17 cellular contexts compared by ENCODE assay signal in the genomic region with DNA sequence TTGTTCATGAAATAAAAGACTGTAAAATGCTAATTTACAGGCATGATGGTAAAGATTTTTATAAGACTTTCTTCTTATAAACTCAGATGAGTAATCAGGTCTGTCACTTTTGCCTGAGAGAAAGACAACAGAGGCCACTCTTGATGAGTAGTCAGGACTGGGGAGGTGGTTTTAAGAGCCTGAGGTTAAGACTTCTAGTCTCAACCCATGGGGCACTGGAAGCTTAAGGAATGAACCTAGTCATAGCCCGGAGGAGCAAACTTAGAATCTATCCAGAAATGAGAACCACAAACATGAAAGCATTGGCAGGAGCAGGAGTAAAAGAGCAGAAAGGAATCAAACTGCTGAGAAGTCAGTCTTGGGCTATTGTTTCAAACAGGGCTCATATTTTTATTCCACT.
DNase-seq lines count a peak whose midpoint lies in the region; ATAC-seq and TF ChIP-seq lines count a peak whose summit lies in the region.
"Had no signal": no experiment of that assay in that cellular context is flagged by ENCODE, and none has a peak within 500 bp of the region (broad histone marks: within the 10 kb centered on the region; RNA-seq: fewer than 3 reads in every experiment).

No MANE protein-coding gene starts in this region.

- no peak for TF ChIP-seq CTCF in AG10803 (conservative IDR thresholded peaks at IDR 0.05; ENCODE audit: low read length)
- no peak for TF ChIP-seq CTCF in esophagus muscularis mucosa (IDR thresholded peaks at IDR 0.05)

- no peak for ATAC-seq in HG02870 (IDR thresholded peaks at IDR 0.05; ENCODE audit: unreplicated experiment)

- H3K27me3 ChIP-seq in esophagus muscularis mucosa = no peaks in the 10 kb centered on the region

- intact Hi-C loops in esophagus muscularis mucosa (cut with DNase I) = no loop called here

- no peaks in the 10 kb centered on the region for H3K36me3 ChIP-seq in esophagus muscularis mucosa

- TF ChIP-seq EP300 in esophagus muscularis mucosa (IDR thresholded peaks at IDR 0.05) = no peak

- no peak overlapping the region for H3K4me3 ChIP-seq in AG10803 (ENCODE audit: low read length)
- no peak overlapping the region for H3K4me3 ChIP-seq in esophagus muscularis mucosa

- peak; percentile 2 for DNase-seq in AG10803 (ENCODE audit: low read depth)
- peak; percentile 0 for DNase-seq in M059J (ENCODE audit: low read depth)
- DNase-seq in astrocyte of the hippocampus (ENCODE audit: low read depth, low spot score) = peak; percentile 58
- DNase-seq in myocyte (ENCODE audit: low read depth) = peak; percentile 48
- DNase-seq in NCI-H2081 treated with DMSO at 0.1 percent for 48 hours (lab: John Stamatoyannopoulos, UW) = no peak
- DNase-seq in SK-N-DZ (ENCODE audit: low spot score) = no peak
- no peak for DNase-seq in esophagus muscularis mucosa (ENCODE audit: extremely low spot score)
- DNase-seq: C1 segment of cervical spinal cord, DMS79 treated with DMSO at 0.1 percent for 48 hours, GOT3, Karpas-422, NCI-H1417 treated with DMSO at 0.1 percent for 48 hours, NCI-H1930, NCI-H748 treated with DMSO at 0.1 percent for 48 hours, OCI-M1 had no signal

- H3K27ac ChIP-seq in esophagus muscularis mucosa (replicated peaks in 1 of 4) = no peak overlapping the region
- H3K27ac ChIP-seq: RWPE1 had no signal

- WGBS in esophagus muscularis mucosa = 75% methylated on average over 1 of the region's 1 CpG

- no peaks in the 10 kb centered on the region for H3K4me1 ChIP-seq in esophagus muscularis mucosa

- no peaks in the 10 kb centered on the region for H3K9me3 ChIP-seq in esophagus muscularis mucosa

- TF ChIP-seq POLR2A in esophagus muscularis mucosa (IDR thresholded peaks at IDR 0.05; ENCODE audit: low read depth) = no peak

Comparison
In these comparisons a context has a peak if more than half of its experiments do, and no peak if none do; other contexts are left out.
1. DNase-seq: peak in AG10803 (single experiment), M059J (single experiment), astrocyte of the hippocampus (single experiment) and myocyte (single experiment); none in NCI-H2081 treated with DMSO at 0.1 percent for 48 hours (single experiment), SK-N-DZ (single experiment) and esophagus muscularis mucosa (single experiment).